13 cellular contexts compared by ENCODE assay signal in the genomic region with DNA sequence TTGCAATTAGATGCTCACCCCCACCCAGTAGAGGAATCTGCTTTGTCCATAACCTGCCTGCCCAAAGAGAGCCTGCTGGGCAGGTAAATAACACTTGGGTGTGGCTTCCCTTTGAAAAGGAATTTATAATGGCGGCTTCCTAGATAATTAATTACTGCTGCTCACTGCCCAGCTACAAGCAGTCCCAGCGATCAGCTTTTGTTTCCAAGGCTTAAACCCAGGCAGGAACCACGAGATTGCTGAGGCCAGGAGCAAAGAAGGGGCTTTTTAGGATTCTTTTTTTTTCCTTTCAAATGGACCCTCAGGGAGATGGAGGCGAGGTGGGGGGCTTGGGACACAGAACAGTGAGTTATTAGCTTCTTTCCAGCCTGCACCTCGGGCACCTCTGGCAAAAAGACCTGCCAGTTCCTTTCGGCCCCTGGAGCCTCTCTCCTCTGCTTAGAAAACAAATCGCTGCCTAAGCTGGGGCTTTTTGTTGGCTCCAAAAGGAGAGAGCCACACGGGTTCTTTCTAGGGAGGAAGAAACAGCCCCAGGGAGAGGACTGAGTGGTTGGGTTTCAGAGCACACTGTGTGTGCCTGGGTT.
DNase-seq lines count a peak whose midpoint lies in the region; ATAC-seq, FAIRE-seq and TF ChIP-seq lines count a peak whose summit lies in the region.
"Had no signal": no experiment of that assay in that cellular context is flagged by ENCODE, and none has a peak within 500 bp of the region (broad histone marks: within the 10 kb centered on the region; RNA-seq: fewer than 3 reads in every experiment).

No MANE protein-coding gene starts in this region.

- H3K9ac ChIP-seq in endothelial cell of umbilical vein (replicated peaks; ENCODE audit: extremely low read depth, insufficient read depth, low read length), result no peak overlapping the region

- peaks cover 12% of the 10 kb centered on the region for H3K36me3 Mint-ChIP-seq in type B pancreatic cell

- H3K36me3 ChIP-seq in heart left ventricle (no peaks in the 10 kb centered on the region), endothelial cell of umbilical vein (ENCODE audit: control insufficient read depth in 2 of 2, extremely low read depth in 1 of 2, insufficient read depth in 2 of 2, low read length in 2 of 2) (no peaks in the 10 kb centered on the region)
- H3K36me3 ChIP-seq in effector memory CD4-positive, alpha-beta T cell (ENCODE audit: control insufficient read depth, insufficient read depth, low read length), result no peaks in the 10 kb centered on the region

- no peaks in the 10 kb centered on the region for H3K79me2 ChIP-seq in endothelial cell of umbilical vein (ENCODE audit: control insufficient read depth, insufficient read depth, low read length)

- intact Hi-C loops in heart left ventricle (cut with DNase I), result loop anchor here in 1 of 10 donors (2.0 kb wide), 1 partner anchor 15 kb away; no protein-coding TSS in a partner anchor
- intact Hi-C loops in left ventricle myocardium superior (cut with micrococcal nuclease), result no loop called here
- intact Hi-C loops in endothelial cell of umbilical vein (cut with micrococcal nuclease), result no loop called here

- peak; percentile 66 for FAIRE-seq in endothelial cell of umbilical vein (lab: Jason Lieb, UNC)

- TF ChIP-seq POLR2A in heart left ventricle (IDR thresholded peaks at IDR 0.05) (no peak), endothelial cell of umbilical vein (IDR thresholded peaks at IDR 0.05; ENCODE audit: low read depth, low read length) (no peak)

- POLR2A ChIA-PET in endothelial cell of umbilical vein (lab: Charles Lee), result no interaction called here

- H3K4me2 ChIP-seq in endothelial cell of umbilical vein (ENCODE audit: insufficient read depth, low read length), result no peak overlapping the region

- TF ChIP-seq CTCF in heart left ventricle (IDR thresholded peaks at IDR 0.05) (no peak), endothelial cell of umbilical vein (IDR thresholded peaks at IDR 0.05; ENCODE audit: extremely low read depth in 1 of 2, insufficient read depth in 1 of 2, low read depth in 1 of 2, low read length in 2 of 2) (no peak), type B pancreatic cell (conservative IDR thresholded peaks at IDR 0.05) (no peak), coronary artery (IDR thresholded peaks at IDR 0.05) (no peak)

- CTCF ChIA-PET in endothelial cell of umbilical vein (lab: Charles Lee), result interaction anchor here (3.1 kb wide), 1 partner anchor 11 kb away, joined by 11 read pairs; no protein-coding TSS in a partner anchor

- H3K9me1 ChIP-seq in endothelial cell of umbilical vein (replicated peaks; ENCODE audit: control insufficient read depth, extremely low read depth, insufficient read depth, low read length), result no peaks in the 10 kb centered on the region

- H3K9me3 Mint-ChIP-seq in type B pancreatic cell, result no peaks in the 10 kb centered on the region

- H3K27ac Mint-ChIP-seq in type B pancreatic cell, result peak overlapping the region; percentile 98

- DNase-seq in heart left ventricle (no peak), left ventricle myocardium superior (no peak), endothelial cell of umbilical vein (ENCODE audit: low read depth, low spot score) (no peak), midbrain (lab: John Stamatoyannopoulos, UW) (peak; percentile 44), type B pancreatic cell (ENCODE audit: extremely low spot score, unreplicated experiment) (no peak), coronary artery (ENCODE audit: low spot score) (no peak)
- DNase-seq in effector memory CD4-positive, alpha-beta T cell, result no peak
- DNase-seq in activated CD8-positive, alpha-beta memory T cell treated with anti-CD3 and anti-CD28 coated beads for 24 hours, result no peak
- DNase-seq: kidney glomerular epithelial cell; SHP77 treated with DMSO at 0.1 percent for 48 hours; stimulated activated CD4-positive, alpha-beta T cell treated with anti-CD3 and anti-CD28 coated beads, Interleukin-4, amount 100 ng/mL, for 24 hours; stimulated activated naive CD4-positive, alpha-beta T cell had no signal

- H4K20me1 ChIP-seq in endothelial cell of umbilical vein (replicated peaks; ENCODE audit: control insufficient read depth, extremely low read depth, insufficient read depth, low read length), result no peaks in the 10 kb centered on the region

- H3K27me3 ChIP-seq in heart left ventricle (no peaks in the 10 kb centered on the region), endothelial cell of umbilical vein (ENCODE audit: control insufficient read depth in 2 of 2, insufficient read depth in 2 of 2, low read length in 2 of 2) (peaks cover 4 to 9% of the 10 kb centered on the region in 2 experiments)
- H3K27me3 ChIP-seq in effector memory CD4-positive, alpha-beta T cell (replicated peaks; ENCODE audit: control insufficient read depth, insufficient read depth, low read length, poor library complexity, severe bottlenecking), result no peaks in the 10 kb centered on the region

- dilution Hi-C loops in endothelial cell of umbilical vein (cut with MboI; ENCODE audit: extremely low pct_ligation_motif_present, low sequenced_read_pairs), result no loop called here

- peak overlapping the region in 10 of 12 donors; percentile 3 to 80 (median 39) for H3K27ac ChIP-seq in heart left ventricle
- H3K27ac ChIP-seq in endothelial cell of umbilical vein (ENCODE audit: insufficient read depth, low read depth, low read length), result no peak overlapping the region
- no peak overlapping the region for H3K27ac ChIP-seq in effector memory CD4-positive, alpha-beta T cell (ENCODE audit: insufficient read depth, low read length, poor library complexity, severe bottlenecking)
- no peak overlapping the region for H3K27ac ChIP-seq in coronary artery

- BruUV-seq in endothelial cell of umbilical vein (replicated peaks; lab: Mats Ljungman, UMichigan), result no TSS peak

- WGBS in heart left ventricle, 4 donors, result 48 to 68% (median 55%) methylated on average over 8 of the region's 8 CpGs

- peak overlapping the region; percentile 75 for H3K4me3 Mint-ChIP-seq in type B pancreatic cell

- no peaks in the 10 kb centered on the region for H3K27me3 Mint-ChIP-seq in type B pancreatic cell

- H3K9me3 ChIP-seq in heart left ventricle (peaks cover 0 to 6% (median 0%) of the 10 kb centered on the region in 12 donors), endothelial cell of umbilical vein (replicated peaks; ENCODE audit: control insufficient read depth, insufficient read depth, low read length) (no peaks in the 10 kb centered on the region)
- no peaks in the 10 kb centered on the region for H3K9me3 ChIP-seq in effector memory CD4-positive, alpha-beta T cell (ENCODE audit: control insufficient read depth, low read length)

- H3K4me1 ChIP-seq in heart left ventricle, result peaks cover 0 to 47% (median 25%) of the 10 kb centered on the region in 12 donors
- no peaks in the 10 kb centered on the region for H3K4me1 ChIP-seq in endothelial cell of umbilical vein (ENCODE audit: control insufficient read depth, extremely low read depth, insufficient read depth, low read length)
- H3K4me1 ChIP-seq in effector memory CD4-positive, alpha-beta T cell (ENCODE audit: control insufficient read depth, insufficient read depth, low read length, poor library complexity, severe bottlenecking), result no peaks in the 10 kb centered on the region

- peaks cover 35% of the 10 kb centered on the region for H3K4me1 Mint-ChIP-seq in type B pancreatic cell (ENCODE audit: unreplicated experiment)

- ATAC-seq in heart left ventricle (no peak), left ventricle myocardium superior (no peak)
- ATAC-seq: activated naive CD4-positive, alpha-beta T cell treated with anti-CD3 and anti-CD28 coated beads, Interleukin-2, amount 50 U/mL, for 72 hours had no signal

- H3K4me3 ChIP-seq in heart left ventricle (no peak overlapping the region), endothelial cell of umbilical vein (replicated peaks in 1 of 3; ENCODE audit: insufficient read depth in 1 of 3, low read depth in 1 of 3, low read length in 3 of 3) (no peak overlapping the region), coronary artery (no peak overlapping the region)
- no peak overlapping the region for H3K4me3 ChIP-seq in effector memory CD4-positive, alpha-beta T cell (ENCODE audit: insufficient read depth, low read depth, low read length, poor library complexity, severe bottlenecking)

- no peak overlapping the region for H2AFZ ChIP-seq in endothelial cell of umbilical vein (ENCODE audit: low read depth, low read length)

TF ChIP-seq in endothelial cell of umbilical vein, 7 proteins besides CTCF, POLR2A, EP300 and RAD21:
- TF ChIP-seq, protein P1, sequence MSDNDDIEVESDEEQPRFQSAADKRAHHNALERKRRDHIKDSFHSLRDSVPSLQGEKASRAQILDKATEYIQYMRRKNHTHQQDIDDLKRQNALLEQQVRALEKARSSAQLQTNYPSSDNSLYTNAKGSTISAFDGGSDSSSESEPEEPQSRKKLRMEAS (IDR thresholded peaks at IDR 0.05; ENCODE audit: insufficient read depth, insufficient read length), result no peak
- no peak for TF ChIP-seq JUN (IDR thresholded peaks at IDR 0.05; ENCODE audit: borderline replicate concordance, insufficient read depth, insufficient read length, low read depth)
- TF ChIP-seq POLR2AphosphoS5 (IDR thresholded peaks at IDR 0.05; ENCODE audit: insufficient read depth, low read depth, low read length), result no peak
- no peak for TF ChIP-seq FOS (IDR thresholded peaks at IDR 0.05; ENCODE audit: borderline replicate concordance, insufficient read depth, low read length)
- TF ChIP-seq MYC (IDR thresholded peaks at IDR 0.05; ENCODE audit: low read depth, low read length), result no peak
- TF ChIP-seq EZH2 (IDR thresholded peaks at IDR 0.05; ENCODE audit: borderline replicate concordance, low read depth, low read length, severe bottlenecking), result no peak

Comparison
In these comparisons a context has a peak if more than half of its experiments do, and no peak if none do; other contexts are left out.
1. H3K27ac ChIP-seq: peak in heart left ventricle (10 of 12); none in endothelial cell of umbilical vein (single experiment), effector memory CD4-positive, alpha-beta T cell (single experiment) and coronary artery (0 of 2).